ENCODE assay signal across 24 cellular contexts in the genomic region with DNA sequence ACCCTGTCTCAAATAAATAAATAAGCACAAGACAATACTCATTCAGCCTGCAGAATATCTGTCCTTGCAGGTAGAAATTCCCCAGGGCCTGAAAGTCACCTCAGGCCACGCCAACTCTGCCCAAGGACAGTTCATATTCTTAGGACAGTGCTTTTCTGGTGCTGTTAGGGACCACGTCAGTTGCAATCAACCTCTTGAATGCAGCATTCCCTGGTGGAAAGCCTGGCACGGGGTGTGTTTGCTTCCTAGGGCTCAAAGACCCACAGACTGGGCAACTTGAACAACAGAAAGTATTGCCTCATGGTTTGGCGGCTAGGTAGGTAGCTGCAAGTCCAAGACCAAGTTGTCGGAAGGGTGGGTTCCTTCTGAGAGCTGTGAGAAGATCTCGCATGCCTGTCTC.
"Had no signal": no experiment of that assay in that cellular context is flagged by ENCODE, and none has a peak within 500 bp of the region (broad histone marks: within the 10 kb centered on the region; RNA-seq: fewer than 3 reads in every experiment).

No MANE protein-coding gene starts in this region.

- ATAC-seq: HepG2 had no signal

- H3K4me3 ChIP-seq: MG63 had no signal

- DNase-seq: IMR-90, Karpas-422, KG1, MG63, NCI-H1092, NCI-H1105 treated with DMSO at 0.1 percent for 48 hours, NCI-H1417 treated with DMSO at 0.1 percent for 48 hours, NCI-H146, NCI-H1694 treated with DMSO at 0.1 percent for 48 hours, NCI-H1930, NCI-H2081, NCI-H2107, NCI-H2227 treated with DMSO at 0.1 percent for 48 hours, NCI-H446, NCI-H510A, NCI-H524 treated with DMSO at 0.1 percent for 48 hours, NCI-H69, NCI-H774, Right ventricle myocardium superior, RPMI8226, SIG-M5, SK-N-SH had no signal

- H3K9me3 ChIP-seq: MG63, SK-N-SH had no signal

- FAIRE-seq: HepG2, RCC 7860 had no signal

- H3K4me2 ChIP-seq: SK-N-SH had no signal
